In genomic region chr22:29767289-29768051, GRCh38 we compare ENCODE assay signal across 8 cellular contexts. TPM values are rescaled to one million over a fixed set of nuclear protein-coding genes. Genes with fewer than 3 reads are reported as not detected.
DNase-seq lines count a peak whose midpoint lies in the region; ATAC-seq, FAIRE-seq and TF ChIP-seq lines count a peak whose summit lies in the region.

TSS of gene UQCR10 (plus strand) at chr22:29767369. CDS start at chr22:29767399, 30 bp downstream.

- H3K36me3 ChIP-seq in kidney (ENCODE audit: control insufficient read depth in 1 of 2, insufficient read depth in 2 of 2, low read length in 2 of 2), result peaks cover 5 to 12% of the 10 kb centered on the region in 2 donors

- H3K27ac ChIP-seq in kidney (ENCODE audit: low read depth in 2 of 2, low read length in 2 of 2), result peak within 1 kb of the TSS; percentile 91 to 94

- in situ Hi-C loops in ACHN (cut with HindIII; ENCODE audit: low pct_ligation_motif_present, low pct_unique_long_range_greater_than_20kb, low sequenced_read_pairs), result no loop called here

- intact Hi-C loops in kidney (cut with DNase I), result no loop called here

- TF ChIP-seq CTCF in kidney (IDR thresholded peaks at IDR 0.05; ENCODE audit: borderline replicate concordance, extremely low read depth, insufficient read depth), result no peak

- no peak for FAIRE-seq in kidney (lab: Jason Lieb, UNC)

- H3K9me3 ChIP-seq in kidney (ENCODE audit: control insufficient read depth in 1 of 2, low read length in 2 of 2), result no peaks in the 10 kb centered on the region

- H3K4me3 ChIP-seq in kidney (ENCODE audit: low read length in 2 of 2), result peak within 1 kb of the TSS; percentile 98 to 99

- DNase-seq in ACHN (peak; percentile 85), NCI-H345 (lab: John Stamatoyannopoulos, UW) (peak; percentile 85), cerebellar cortex (ENCODE audit: low spot score) (peak; percentile 94), kidney (peak; percentile 97)
- peak; percentile 85 to 88 for DNase-seq in stimulated activated CD4-positive, alpha-beta T cell treated with anti-CD3 and anti-CD28 coated beads, Interleukin-15, amount 100 ng/mL, for 1 hour (ENCODE audit: low read depth in 1 of 2, low spot score in 1 of 2)

- H3K4me1 ChIP-seq in kidney (ENCODE audit: control insufficient read depth in 1 of 2, insufficient read depth in 1 of 2, low read depth in 1 of 2, low read length in 2 of 2), result peaks cover 12 to 20% of the 10 kb centered on the region in 2 donors

- ATAC-seq in GM18870 (IDR thresholded peaks at IDR 0.05; ENCODE audit: unreplicated experiment), result peak; percentile 53
- peak; percentile 47 for ATAC-seq in HG03108 (IDR thresholded peaks at IDR 0.05; ENCODE audit: unreplicated experiment)
- ATAC-seq in activated CD4-positive, CD25-positive, alpha-beta regulatory T cell treated with anti-CD3 and anti-CD28 coated beads, Interleukin-2, amount 50 U/mL, for 24 hours, result peak; percentile 78

- H3K9ac ChIP-seq in kidney (ENCODE audit: low read length in 2 of 2), result peak within 1 kb of the TSS; percentile 96 to 97

RNA-seq across cellular contexts. Expression of gene UQCR10, which starts in this region (rescaled TPM):
- total RNA-seq in kidney, result 78.7 TPM
- 479 TPM for polyA plus RNA-seq in kidney (ENCODE audit: insufficient read depth, low read depth, low replicate concordance)

Comparison
In these comparisons a context has a peak if more than half of its experiments do, and no peak if none do; other contexts are left out.
1. Peak in every context shown above with its lines: DNase-seq, ATAC-seq, H3K4me3 ChIP-seq and H3K27ac ChIP-seq.